In the genomic region with DNA sequence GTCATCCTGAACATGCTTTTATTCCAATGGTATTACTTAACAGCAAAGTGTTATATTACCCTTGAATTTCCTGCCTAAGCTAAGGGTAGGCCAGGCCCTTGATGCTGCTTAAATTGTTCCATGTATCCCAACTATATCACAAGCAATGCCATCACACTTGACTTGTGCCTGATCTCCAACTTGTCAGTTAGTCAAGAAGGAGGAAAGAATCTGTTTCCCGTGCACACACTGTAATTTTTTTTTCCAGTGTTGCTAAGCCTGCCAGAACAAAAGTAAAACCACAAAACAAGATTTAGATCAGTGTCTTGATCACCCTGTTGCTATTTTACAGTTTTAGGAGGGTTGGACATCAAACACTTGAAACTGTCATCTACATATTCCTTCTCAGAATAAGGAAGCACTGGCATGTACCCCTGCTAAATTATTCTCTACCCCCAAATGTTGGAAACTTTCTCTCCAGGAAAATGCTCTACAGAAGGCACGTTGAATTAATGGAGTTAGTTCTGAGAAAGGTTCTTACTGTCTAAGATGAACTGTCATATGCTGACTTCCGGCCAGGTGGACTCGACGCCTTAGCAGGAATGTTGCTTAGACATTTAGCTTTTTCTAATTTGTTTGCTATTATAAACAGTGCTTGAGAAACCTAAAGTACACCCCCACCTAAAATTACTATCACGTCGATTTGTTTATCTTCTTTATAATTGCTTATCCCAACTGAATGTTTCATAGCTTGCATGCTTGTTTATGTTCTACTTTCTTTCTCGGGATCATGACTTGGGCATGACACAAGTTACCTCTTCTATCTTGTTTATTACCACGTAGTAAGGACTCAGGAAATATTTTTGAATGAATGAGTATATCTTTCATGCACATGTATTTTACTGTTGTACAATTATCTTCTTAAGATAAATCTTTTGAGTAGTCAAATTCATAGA, we compare ENCODE assay signal across 1 cellular context.
TF ChIP-seq lines count a peak whose summit lies in the region.

No MANE protein-coding gene starts in this region.

TF ChIP-seq in HEK293, 187 proteins besides CTCF, POLR2A, EP300 and RAD21 (continued from another document):
- TF ChIP-seq ZNF398 (tag by site-specific recombination; IDR thresholded peaks at IDR 0.05) (no peak), ZNF518A (tag by site-specific recombination; conservative IDR thresholded peaks at IDR 0.05; ENCODE audit: low read depth) (no peak), FEZF1 (tag by site-specific recombination; IDR thresholded peaks at IDR 0.05) (no peak), TSHZ1 (tag by site-specific recombination; IDR thresholded peaks at IDR 0.05; ENCODE audit: borderline replicate concordance) (no peak), ZNF416 (tag by site-specific recombination; IDR thresholded peaks at IDR 0.05) (no peak), WT1 (tag by site-specific recombination; IDR thresholded peaks at IDR 0.05) (no peak), ZNF366 (tag by site-specific recombination; conservative IDR thresholded peaks at IDR 0.05) (no peak), ZBTB7A (tag by site-specific recombination; IDR thresholded peaks at IDR 0.05; ENCODE audit: low read depth) (no peak), ZNF600 (tag by site-specific recombination; IDR thresholded peaks at IDR 0.05) (no peak), ZNF311 (tag by site-specific recombination; IDR thresholded peaks at IDR 0.05; ENCODE audit: borderline replicate concordance) (no peak)
- TF ChIP-seq, protein P1, sequence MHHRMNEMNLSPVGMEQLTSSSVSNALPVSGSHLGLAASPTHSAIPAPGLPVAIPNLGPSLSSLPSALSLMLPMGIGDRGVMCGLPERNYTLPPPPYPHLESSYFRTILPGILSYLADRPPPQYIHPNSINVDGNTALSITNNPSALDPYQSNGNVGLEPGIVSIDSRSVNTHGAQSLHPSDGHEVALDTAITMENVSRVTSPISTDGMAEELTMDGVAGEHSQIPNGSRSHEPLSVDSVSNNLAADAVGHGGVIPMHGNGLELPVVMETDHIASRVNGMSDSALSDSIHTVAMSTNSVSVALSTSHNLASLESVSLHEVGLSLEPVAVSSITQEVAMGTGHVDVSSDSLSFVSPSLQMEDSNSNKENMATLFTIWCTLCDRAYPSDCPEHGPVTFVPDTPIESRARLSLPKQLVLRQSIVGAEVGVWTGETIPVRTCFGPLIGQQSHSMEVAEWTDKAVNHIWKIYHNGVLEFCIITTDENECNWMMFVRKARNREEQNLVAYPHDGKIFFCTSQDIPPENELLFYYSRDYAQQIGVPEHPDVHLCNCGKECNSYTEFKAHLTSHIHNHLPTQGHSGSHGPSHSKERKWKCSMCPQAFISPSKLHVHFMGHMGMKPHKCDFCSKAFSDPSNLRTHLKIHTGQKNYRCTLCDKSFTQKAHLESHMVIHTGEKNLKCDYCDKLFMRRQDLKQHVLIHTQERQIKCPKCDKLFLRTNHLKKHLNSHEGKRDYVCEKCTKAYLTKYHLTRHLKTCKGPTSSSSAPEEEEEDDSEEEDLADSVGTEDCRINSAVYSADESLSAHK (tag by site-specific recombination; IDR thresholded peaks at IDR 0.05) = peak; percentile 43; the same call in 1 of the 2 replicates
